ENCODE assay signal across 8 cellular contexts in the genomic region with DNA sequence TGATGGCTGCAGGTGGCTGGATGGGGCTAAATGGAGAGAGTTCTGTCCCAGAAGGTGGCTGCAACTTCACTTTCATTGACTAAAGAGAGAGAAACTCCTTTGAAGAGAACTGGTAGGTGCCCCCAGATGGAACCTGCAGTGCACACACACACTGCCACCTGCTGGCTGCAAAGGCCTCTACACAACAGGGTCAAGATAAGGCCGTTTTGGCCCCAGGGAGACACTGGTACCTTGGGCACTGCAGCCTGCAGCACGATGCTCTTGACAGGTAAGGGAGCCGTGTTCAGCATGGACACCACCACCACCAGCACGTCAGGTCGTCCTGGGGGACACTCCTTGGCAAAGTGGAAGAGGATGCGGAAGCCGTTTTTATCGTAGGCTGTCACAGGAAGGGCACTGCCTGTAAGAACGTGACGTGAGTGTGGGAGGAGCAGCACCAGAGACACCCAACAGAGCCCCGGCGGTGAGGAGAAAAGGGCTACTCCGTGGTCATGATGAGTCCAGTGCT. TPM values are rescaled to one million over a fixed set of nuclear protein-coding genes. Genes with fewer than 3 reads are reported as not detected.
DNase-seq lines count a peak whose midpoint lies in the region; ATAC-seq lines count a peak whose summit lies in the region.

No MANE protein-coding gene starts in this region.

- H2BK15ac ChIP-seq in mesenchymal stem cell (ENCODE audit: low read depth, poor library complexity, severe bottlenecking), result no peak overlapping the region

- H4K20me1 ChIP-seq in BLaER1 treated with 17β-estradiol and CSF1 and Interleukin-3, amounts not matched to agents 10 nM and 100 nM, result peaks cover 0 to 67% (median 10%) of the 10 kb centered on the region in 11 experiments; a peak in 12 of 22 replicates

- H2BK5ac ChIP-seq in mesenchymal stem cell (ENCODE audit: low read depth, low read length, poor library complexity, severe bottlenecking), result no peak overlapping the region

- H2BK12ac ChIP-seq in mesenchymal stem cell (ENCODE audit: low read length in 2 of 2), result no peak overlapping the region

- H3K9ac ChIP-seq in BLaER1 treated with 17β-estradiol and CSF1 and Interleukin-3, amounts not matched to agents 10 nM and 100 nM, result peak overlapping the region in 8 of 11 experiments; percentile 10 to 71 (median 58); a peak in 10 of 22 replicates
- no peak overlapping the region for H3K9ac ChIP-seq in mesenchymal stem cell (ENCODE audit: low read length)

- no peak overlapping the region for H3K14ac ChIP-seq in mesenchymal stem cell (ENCODE audit: low read length in 2 of 2)

- H3K79me1 ChIP-seq in mesenchymal stem cell (replicated peaks; ENCODE audit: low read length, poor library complexity, severe bottlenecking), result peaks cover 12% of the 10 kb centered on the region

- H3K27me3 ChIP-seq in BLaER1 treated with 17β-estradiol and CSF1 and Interleukin-3, amounts not matched to agents 10 nM and 100 nM, result no peaks in the 10 kb centered on the region
- H3K27me3 ChIP-seq in mesenchymal stem cell (ENCODE audit: control insufficient read depth in 1 of 2, insufficient read depth in 1 of 2, low read length in 2 of 2), result no peaks in the 10 kb centered on the region

- DNase-seq in HCEC 1CT (peak; percentile 71), NCI-H526 treated with DMSO at 0.1 percent for 48 hours (lab: John Stamatoyannopoulos, UW) (peak; percentile 53), dermis microvascular lymphatic vessel endothelial cell (ENCODE audit: low read depth in 2 of 2) (peak; percentile 57 to 74), mesenchymal stem cell (peak; percentile 67)
- DNase-seq in activated CD4-positive, alpha-beta T cell treated with anti-CD3 and anti-CD28 coated beads, Interleukin-2, amount 50 U/mL, for 24 hours (ENCODE audit: low read depth in 1 of 2, low spot score in 1 of 2), result peak; percentile 41 to 53
- peak; percentile 52 for DNase-seq in stimulated activated naive CD4-positive, alpha-beta T cell treated with Interleukin-2 at 50 U/mL for 16 hours (lab: John Stamatoyannopoulos, UW)

- H2AK5ac ChIP-seq in mesenchymal stem cell (ENCODE audit: low read length, severe bottlenecking), result no peak overlapping the region

- no peak overlapping the region for H3K4ac ChIP-seq in mesenchymal stem cell (ENCODE audit: low read depth in 1 of 2, low read length in 2 of 2)

- H3K4me3 ChIP-seq in BLaER1 treated with 17β-estradiol and CSF1 and Interleukin-3, amounts not matched to agents 10 nM and 100 nM, result no peak overlapping the region
- no peak overlapping the region for H3K4me3 ChIP-seq in mesenchymal stem cell (ENCODE audit: insufficient read depth in 1 of 2, low read depth in 1 of 2, low read length in 2 of 2)

- H3K23ac ChIP-seq in mesenchymal stem cell (ENCODE audit: low read length in 2 of 2), result no peak overlapping the region

- no peak overlapping the region for H2BK120ac ChIP-seq in mesenchymal stem cell (ENCODE audit: low read depth, low read length)

- no peak overlapping the region for H2AFZ ChIP-seq in mesenchymal stem cell (ENCODE audit: low read depth, low read length)

- peak overlapping the region in 8 of 11 experiments; percentile 46 to 84 (median 70); a peak in 14 of 22 replicates for H3K27ac ChIP-seq in BLaER1 treated with 17β-estradiol and CSF1 and Interleukin-3, amounts not matched to agents 10 nM and 100 nM
- H3K27ac ChIP-seq in mesenchymal stem cell (ENCODE audit: low read length, poor library complexity, severe bottlenecking), result no peak overlapping the region

- H4K91ac ChIP-seq in mesenchymal stem cell (ENCODE audit: low read length), result no peak overlapping the region

- 73% methylated on average over 13 of the region's 13 CpGs for WGBS in mesenchymal stem cell

- H3K18ac ChIP-seq in mesenchymal stem cell (ENCODE audit: low read depth in 1 of 2, low read length in 2 of 2), result no peak overlapping the region

- peaks cover 98 to 100% (median 99%) of the 10 kb centered on the region in 11 experiments for H3K36me3 ChIP-seq in BLaER1 treated with 17β-estradiol and CSF1 and Interleukin-3, amounts not matched to agents 10 nM and 100 nM
- peaks cover 87 to 94% of the 10 kb centered on the region in 2 experiments for H3K36me3 ChIP-seq in mesenchymal stem cell (ENCODE audit: control insufficient read depth in 1 of 2, insufficient read depth in 2 of 2, low read depth in 1 of 2, low read length in 2 of 2)

- H3K9me3 ChIP-seq in BLaER1 treated with 17β-estradiol and CSF1 and Interleukin-3, amounts not matched to agents 10 nM and 100 nM (replicated peaks in 1 of 11), result no peaks in the 10 kb centered on the region
- no peaks in the 10 kb centered on the region for H3K9me3 ChIP-seq in mesenchymal stem cell (ENCODE audit: control insufficient read depth, low read length)

- peaks cover 31 to 66% (median 51%) of the 10 kb centered on the region in 10 experiments for H3K4me1 ChIP-seq in BLaER1 treated with 17β-estradiol and CSF1 and Interleukin-3, amounts not matched to agents 10 nM and 100 nM
- no peaks in the 10 kb centered on the region for H3K4me1 ChIP-seq in mesenchymal stem cell (ENCODE audit: control insufficient read depth, insufficient read depth, low read depth, low read length)

- peak overlapping the region in 8 of 11 experiments; percentile 18 to 73 (median 62); a peak in 11 of 22 replicates for H3K4me2 ChIP-seq in BLaER1 treated with 17β-estradiol and CSF1 and Interleukin-3, amounts not matched to agents 10 nM and 100 nM
- no peak overlapping the region for H3K4me2 ChIP-seq in mesenchymal stem cell (ENCODE audit: low read length, poor library complexity, severe bottlenecking)

- no peak for ATAC-seq in HG03469 (IDR thresholded peaks at IDR 0.05; ENCODE audit: unreplicated experiment)

- no peak overlapping the region for H4K8ac ChIP-seq in mesenchymal stem cell (ENCODE audit: low read length)

RNA-seq across cellular contexts. Expression of a gene that starts 22.7 kb away (rescaled TPM):
- 6.3 and 12.0 TPM in 2 replicates for total RNA-seq in dermis microvascular lymphatic vessel endothelial cell
- polyA plus RNA-seq in mesenchymal stem cell (2013, experiment 1 of 2), result 17.0 TPM
- polyA plus RNA-seq in mesenchymal stem cell (2013, experiment 2 of 2), result 15.9 TPM

RNA-seq across cellular contexts. Expression of a gene that starts 22.9 kb away (rescaled TPM):
- 60.1 and 70.2 TPM in 2 replicates for total RNA-seq in dermis microvascular lymphatic vessel endothelial cell
- 36.2 TPM for polyA plus RNA-seq in mesenchymal stem cell (2013, experiment 1 of 2)
- polyA plus RNA-seq in mesenchymal stem cell (2013, experiment 2 of 2), result 36.1 TPM

RNA-seq across cellular contexts. Expression of a gene that starts 32.3 kb away (rescaled TPM):
- total RNA-seq in dermis microvascular lymphatic vessel endothelial cell, result 10.4 and 10.9 TPM in 2 replicates
- polyA plus RNA-seq in mesenchymal stem cell (2013, experiment 1 of 2), result 7.0 TPM
- 7.0 TPM for polyA plus RNA-seq in mesenchymal stem cell (2013, experiment 2 of 2)

RNA-seq across cellular contexts. Expression of a gene that starts 33.3 kb away (rescaled TPM):
- 39.4 and 39.7 TPM in 2 replicates for total RNA-seq in dermis microvascular lymphatic vessel endothelial cell
- polyA plus RNA-seq in mesenchymal stem cell (2013, experiment 1 of 2), result 24.1 TPM
- polyA plus RNA-seq in mesenchymal stem cell (2013, experiment 2 of 2), result 21.9 TPM

RNA-seq across cellular contexts. Expression of a gene that starts 50.5 kb away (rescaled TPM):
- 6.2 and 6.6 TPM in 2 replicates for total RNA-seq in dermis microvascular lymphatic vessel endothelial cell
- 5.0 TPM for polyA plus RNA-seq in mesenchymal stem cell (2013, experiment 1 of 2)
- 4.5 TPM for polyA plus RNA-seq in mesenchymal stem cell (2013, experiment 2 of 2)
